Comparison of ENCODE assay signal across 1 cellular context in the genomic region with DNA sequence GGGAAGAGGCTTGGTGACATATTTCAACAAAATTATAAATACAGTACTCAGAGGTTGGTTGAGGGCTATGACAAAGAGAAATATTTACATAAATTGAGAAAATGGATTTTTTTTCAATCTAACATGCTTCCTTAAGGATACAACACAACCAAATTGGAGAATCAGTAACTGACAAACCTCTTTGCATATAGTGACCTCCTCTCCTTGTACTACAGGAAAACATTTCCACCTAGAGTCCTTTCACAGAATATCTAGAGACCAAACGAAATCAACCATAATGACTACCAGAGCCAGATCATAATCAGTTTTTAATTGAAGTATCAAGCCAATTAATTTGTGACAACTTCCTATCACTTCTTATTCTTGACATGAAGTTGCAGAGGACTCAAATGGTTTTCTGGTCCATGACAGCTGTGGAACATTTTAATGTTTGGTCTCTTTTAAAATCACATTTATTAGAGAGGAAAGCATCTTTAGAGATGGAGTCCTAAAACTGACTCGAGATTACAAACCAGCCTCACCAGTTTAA.
TF ChIP-seq lines count a peak whose summit lies in the region.

No MANE protein-coding gene starts in this region.

TF ChIP-seq in H1, 55 proteins besides CTCF, POLR2A, EP300 and RAD21:
- no peak for TF ChIP-seq TBP (IDR thresholded peaks at IDR 0.05; ENCODE audit: low read depth, low read length)
